13 cellular contexts compared by ENCODE assay signal in genomic region chr17:57971572-57971971, GRCh38. TPM values are rescaled to one million over a fixed set of nuclear protein-coding genes. Genes with fewer than 3 reads are reported as not detected.
DNase-seq lines count a peak whose midpoint lies in the region; ATAC-seq and TF ChIP-seq lines count a peak whose summit lies in the region.
"Had no signal": no experiment of that assay in that cellular context is flagged by ENCODE, and none has a peak within 500 bp of the region (broad histone marks: within the 10 kb centered on the region; RNA-seq: fewer than 3 reads in every experiment).

No MANE protein-coding gene starts in this region.

- DNase-seq in D341Med (ENCODE audit: low spot score) (peak; percentile 72), NCI-H82 (lab: John Stamatoyannopoulos, UW) (peak; percentile 85), endodermal cell (peak; percentile 36), neuronal stem cell (ENCODE audit: low spot score) (no peak), amniotic stem cell (lab: John Stamatoyannopoulos, UW) (no peak), foreskin fibroblast (no peak), GM10248 (ENCODE audit: extremely low spot score) (no peak)
- DNase-seq: AML-193, DMS79, NCI-H2107, NCI-H446 treated with DMSO at 0.1 percent for 48 hours, NCI-H748 treated with DMSO at 0.1 percent for 48 hours had no signal

- H3K9ac ChIP-seq in endodermal cell (ENCODE audit: extremely low read depth, low read length, poor library complexity, severe bottlenecking) (no peak overlapping the region), neuronal stem cell (ENCODE audit: low read depth, low read length, poor library complexity) (no peak overlapping the region)

- no peaks in the 10 kb centered on the region for H3K9me3 Mint-ChIP-seq in endodermal cell

- no peak overlapping the region for H2AFZ ChIP-seq in neuronal stem cell (ENCODE audit: low read length)

- H3K4ac ChIP-seq in neuronal stem cell (ENCODE audit: low read length), result no peak overlapping the region

- no peak overlapping the region for H2BK5ac ChIP-seq in neuronal stem cell (ENCODE audit: low read length)

- no peak overlapping the region for H2BK12ac ChIP-seq in neuronal stem cell (ENCODE audit: low read length)

- H3K23ac ChIP-seq in neuronal stem cell (ENCODE audit: low read depth, low read length, poor library complexity), result no peak overlapping the region

- H3K27me3 Mint-ChIP-seq in endodermal cell (ENCODE audit: insufficient read depth), result no peaks in the 10 kb centered on the region

- H3K14ac ChIP-seq in neuronal stem cell (ENCODE audit: low read length), result no peak overlapping the region

- H3K36me3 ChIP-seq in endodermal cell (ENCODE audit: control insufficient read depth, insufficient read depth, low read length), result peaks cover 36% of the 10 kb centered on the region
- H3K36me3 ChIP-seq in neuronal stem cell (replicated peaks in 1 of 2; ENCODE audit: control insufficient read depth in 2 of 2, insufficient read depth in 2 of 2, low read length in 2 of 2), result peaks cover 21 to 58% of the 10 kb centered on the region in 2 donors

- H2BK15ac ChIP-seq in neuronal stem cell (ENCODE audit: low read length), result no peak overlapping the region

- H3K79me1 ChIP-seq in neuronal stem cell (ENCODE audit: low read depth, low read length), result no peaks in the 10 kb centered on the region

- H3K4me3 ChIP-seq in endodermal cell (ENCODE audit: low read length), result no peak overlapping the region
- no peak overlapping the region for H3K4me3 ChIP-seq in neuronal stem cell (ENCODE audit: low read length in 2 of 2)
- no peak overlapping the region for H3K4me3 ChIP-seq in foreskin fibroblast (ENCODE audit: low read depth in 1 of 2, low read length in 2 of 2)

- H3K18ac ChIP-seq in neuronal stem cell (ENCODE audit: low read length), result no peak overlapping the region

- TF ChIP-seq CTCF in endodermal cell (conservative IDR thresholded peaks at IDR 0.05) (no peak), foreskin fibroblast (IDR thresholded peaks at IDR 0.05; ENCODE audit: low read depth, low read length) (no peak), GM10248 (IDR thresholded peaks at IDR 0.05; ENCODE audit: control extremely low read depth, extremely low read depth, low read depth, missing control alignments) (no peak)

- no peak overlapping the region for H2AK5ac ChIP-seq in neuronal stem cell (ENCODE audit: low read depth, low read length)

- no peak overlapping the region for H3K27ac ChIP-seq in endodermal cell (ENCODE audit: low read depth, low read length)
- peak overlapping the region; percentile 25 for H3K27ac ChIP-seq in neuronal stem cell (replicated peaks; ENCODE audit: low read length)

- H3K4me2 ChIP-seq in neuronal stem cell (ENCODE audit: insufficient read depth, low read length, poor library complexity, severe bottlenecking), result no peak overlapping the region

- peaks cover 29% of the 10 kb centered on the region for H3K36me3 Mint-ChIP-seq in endodermal cell (ENCODE audit: low read depth)

- no peak for ATAC-seq in GM21515 (IDR thresholded peaks at IDR 0.05; ENCODE audit: unreplicated experiment)

- H4K91ac ChIP-seq in neuronal stem cell (ENCODE audit: low read depth, low read length, poor library complexity), result no peak overlapping the region

- 80 to 85% methylated on average over 8 to 10 of the region's 10 CpGs for WGBS in endodermal cell (ENCODE audit: insufficient coverage in 1 of 2, insufficient read length in 1 of 2), 2 experiments
- no CpG with 5 or more reads among the region's 10 CpGs for WGBS in neuronal stem cell (ENCODE audit: extremely low coverage in 2 of 2, insufficient read length in 2 of 2, insufficient replicate concordance in 1 of 2), 2 donors

- H3K4me3 Mint-ChIP-seq in endodermal cell, result no peak overlapping the region

- H3K27me3 ChIP-seq in endodermal cell (ENCODE audit: control insufficient read depth, insufficient read depth, low read length, poor library complexity, severe bottlenecking) (no peaks in the 10 kb centered on the region), neuronal stem cell (ENCODE audit: control insufficient read depth in 3 of 3, insufficient read depth in 3 of 3, low read depth in 1 of 3, low read length in 3 of 3) (no peaks in the 10 kb centered on the region)

- H3K9me3 ChIP-seq in endodermal cell (ENCODE audit: control insufficient read depth, low read length) (no peaks in the 10 kb centered on the region), neuronal stem cell (replicated peaks in 1 of 2; ENCODE audit: control insufficient read depth in 2 of 2, insufficient read depth in 1 of 2, low read depth in 1 of 2, low read length in 2 of 2) (no peaks in the 10 kb centered on the region)

- CTCF ChIA-PET in GM10248 (lab: Yijun Ruan, JAX), result interaction anchor here (1.1 to 1.8 kb wide), 8 partner anchors 11 to 115 kb away, joined by 3 to 6 read pairs (median 5); partner anchors contain the start of gene CUEDC1

- H3K4me1 Mint-ChIP-seq in endodermal cell, result peaks cover 40% of the 10 kb centered on the region

- POLR2A ChIA-PET in GM10248 (lab: Yijun Ruan, JAX), result interaction anchor here (0.7 kb wide), 1 partner anchor 585 kb away, joined by 3 read pairs; no protein-coding TSS in a partner anchor

- H3K27ac Mint-ChIP-seq in endodermal cell, result peak overlapping the region; percentile 63

- H4K8ac ChIP-seq in neuronal stem cell (ENCODE audit: low read depth, low read length), result no peak overlapping the region

- H2BK120ac ChIP-seq in neuronal stem cell (ENCODE audit: low read depth, low read length), result no peak overlapping the region

- H3K4me1 ChIP-seq in endodermal cell (ENCODE audit: control insufficient read depth, insufficient read depth, low read length) (peaks cover 5% of the 10 kb centered on the region), neuronal stem cell (ENCODE audit: control insufficient read depth in 2 of 2, insufficient read depth in 1 of 2, low read depth in 1 of 2, low read length in 2 of 2) (no peaks in the 10 kb centered on the region)

RNA-seq across cellular contexts. Expression of gene CUEDC1, which starts 16.4 kb away (rescaled TPM):
- total RNA-seq in endodermal cell, result 10 to 100 TPM; 11.0 to 18.7 TPM
- polyA plus RNA-seq in endodermal cell (2013, experiment 1 of 2), result 43.5 TPM
- polyA plus RNA-seq in endodermal cell (2013, experiment 2 of 2), result 39.6 TPM
- polyA plus RNA-seq in neuronal stem cell (2013, experiment 1 of 2), result 23.4 TPM
- 22.7 TPM for polyA plus RNA-seq in neuronal stem cell (2013, experiment 2 of 2)

RNA-seq across cellular contexts. Expression of gene VEZF1, which starts 16.5 kb away (rescaled TPM):
- total RNA-seq in endodermal cell, result 10 to 100 TPM; 50.3 to 59.3 TPM
- polyA plus RNA-seq in endodermal cell (2013, experiment 1 of 2), result 143 TPM
- polyA plus RNA-seq in endodermal cell (2013, experiment 2 of 2), result 140 TPM
- polyA plus RNA-seq in neuronal stem cell (2013, experiment 1 of 2), result 83.0 TPM
- 85.4 TPM for polyA plus RNA-seq in neuronal stem cell (2013, experiment 2 of 2)

RNA-seq across cellular contexts. Expression of gene SRSF1, which starts 35.5 kb away (rescaled TPM):
- 100 to 1,000 TPM; 339 to 361 TPM for total RNA-seq in endodermal cell
- polyA plus RNA-seq in endodermal cell (2013, experiment 1 of 2), result 250 TPM
- polyA plus RNA-seq in endodermal cell (2013, experiment 2 of 2), result 209 TPM
- polyA plus RNA-seq in neuronal stem cell (2013, experiment 1 of 2), result 212 TPM
- 227 TPM for polyA plus RNA-seq in neuronal stem cell (2013, experiment 2 of 2)

Comparison
In these comparisons a context has a peak if more than half of its experiments do, and no peak if none do; other contexts are left out.
1. DNase-seq: peak in D341Med (single experiment), NCI-H82 (single experiment) and endodermal cell (single experiment); none in neuronal stem cell (single experiment), amniotic stem cell (single experiment), foreskin fibroblast (0 of 2) and GM10248 (single experiment).